Comparison of ENCODE assay signal across 23 cellular contexts in genomic region chr1:2596530-2597333, GRCh38. TPM values are rescaled to one million over a fixed set of nuclear protein-coding genes. Genes with fewer than 3 reads are reported as not detected.
A peak's percentile ranks its signal among the peaks of the same experiment; 100 is the strongest.
DNase-seq lines count a peak whose midpoint lies in the region; ATAC-seq and TF ChIP-seq lines count a peak whose summit lies in the region.
"Had no signal": no experiment of that assay in that cellular context is flagged by ENCODE, and none has a peak within 500 bp of the region (broad histone marks: within the 10 kb centered on the region; RNA-seq: fewer than 3 reads in every experiment).

No MANE protein-coding gene starts in this region.

- no peak overlapping the region for H3K4me3 Mint-ChIP-seq in Caco-2 (ENCODE audit: unreplicated experiment)
- H3K4me3 Mint-ChIP-seq: activated naive CD8-positive, alpha-beta T cell treated with anti-CD3 and anti-CD28 coated beads, Interleukin-2, amount 10 ng/mL, durations not matched to agents 7 days and 5 days; activated T-helper 1 cell treated with anti-CD3 and anti-CD28 coated beads, Interleukin-12 subunit alpha, Interleukin-12 subunit beta, Interleukin-2, Interleukin-4 antibody, amounts not matched to agents 30 ng/mL and 10 ng/mL and 1 ng/mL, durations not matched to agents 14 hours and 24 hours and 36 hours; brain; CD4-positive, alpha-beta memory T cell; dendritic cell treated with granulocyte-macrophage colony-stimulating factor and Interleukin-4, amounts not matched to agents 40 ng/mL and 50 ng/mL, for 4 days had no signal

- DNase-seq in NCI-H82 (lab: John Stamatoyannopoulos, UW) (peak; percentile 48), NCI-H82 treated with DMSO at 0.1 percent for 48 hours (lab: John Stamatoyannopoulos, UW; ENCODE audit: unreplicated experiment) (no peak), DMS153 treated with DMSO at 0.1 percent for 48 hours (lab: John Stamatoyannopoulos, UW; ENCODE audit: unreplicated experiment) (peak; percentile 86), SK-N-DZ (ENCODE audit: low spot score) (peak; percentile 15), sciatic nerve (ENCODE audit: low spot score) (peak; percentile 55), EL (no peak), Caco-2 (no peak)
- DNase-seq: activated naive CD8-positive, alpha-beta T cell treated with anti-CD3 and anti-CD28 coated beads, Interleukin-2, amount 10 ng/mL, durations not matched to agents 7 days and 5 days; CD4-positive, alpha-beta memory T cell; erythroblast; midbrain; NCI-H1048; NCI-H226; retina; SHP77 treated with DMSO at 0.1 percent for 48 hours; stimulated activated naive CD8-positive, alpha-beta T cell treated with anti-CD3 and anti-CD28 coated beads, Interleukin-15, Interleukin-2, amounts not matched to agents 100 U/mL and 50 U/mL, for 24 hours; T-helper 2 cell had no signal

- no peaks in the 10 kb centered on the region for H3K27me3 ChIP-seq in Caco-2 (replicated peaks; ENCODE audit: control insufficient read depth, insufficient read depth, low read length)
- H3K27me3 ChIP-seq: upper lobe of left lung had no signal

- CTCF ChIA-PET in Caco-2 (lab: Charles Lee) = no interaction called here

- H3K4me1 Mint-ChIP-seq in Caco-2 (ENCODE audit: low read depth, unreplicated experiment) = no peaks in the 10 kb centered on the region

- BruUV-seq in Caco-2 (replicated peaks; lab: Mats Ljungman, UMichigan) = no TSS peak

- no peaks in the 10 kb centered on the region for H3K36me3 ChIP-seq in Caco-2 (ENCODE audit: control insufficient read depth, insufficient read depth, low read length)
- H3K36me3 ChIP-seq: neutrophil, upper lobe of left lung had no signal

- POLR2A ChIA-PET in Caco-2 (lab: Charles Lee) = no interaction called here

- H3K4me1 ChIP-seq in Caco-2 = no peaks in the 10 kb centered on the region

- intact Hi-C loops in sciatic nerve (cut with DNase I) = no loop called here
- intact Hi-C loops in Caco-2 (cut with micrococcal nuclease; ENCODE audit: unreplicated experiment) = no loop called here

- H3K27me3 Mint-ChIP-seq in Caco-2 (ENCODE audit: insufficient read depth, unreplicated experiment) = peaks cover 6% of the 10 kb centered on the region
- H3K27me3 Mint-ChIP-seq: activated naive CD8-positive, alpha-beta T cell treated with anti-CD3 and anti-CD28 coated beads, Interleukin-2, amount 10 ng/mL, durations not matched to agents 7 days and 5 days; brain had no signal

- no peaks in the 10 kb centered on the region for H3K9me3 Mint-ChIP-seq in Caco-2 (ENCODE audit: unreplicated experiment)
- H3K9me3 Mint-ChIP-seq: activated naive CD8-positive, alpha-beta T cell treated with anti-CD3 and anti-CD28 coated beads, Interleukin-2, amount 10 ng/mL, durations not matched to agents 7 days and 5 days; activated T-helper 1 cell treated with anti-CD3 and anti-CD28 coated beads, Interleukin-12 subunit alpha, Interleukin-12 subunit beta, Interleukin-2, Interleukin-4 antibody, amounts not matched to agents 30 ng/mL and 10 ng/mL and 1 ng/mL, durations not matched to agents 14 hours and 24 hours and 36 hours; dendritic cell treated with granulocyte-macrophage colony-stimulating factor and Interleukin-4, amounts not matched to agents 40 ng/mL and 50 ng/mL, for 4 days had no signal

- H3K27ac Mint-ChIP-seq in Caco-2 (ENCODE audit: unreplicated experiment) = no peak overlapping the region
- H3K27ac Mint-ChIP-seq: activated T-helper 1 cell treated with anti-CD3 and anti-CD28 coated beads, Interleukin-12 subunit alpha, Interleukin-12 subunit beta, Interleukin-2, Interleukin-4 antibody, amounts not matched to agents 30 ng/mL and 10 ng/mL and 1 ng/mL, durations not matched to agents 14 hours and 24 hours and 36 hours; brain; CD4-positive, alpha-beta memory T cell; dendritic cell treated with granulocyte-macrophage colony-stimulating factor and Interleukin-4, amounts not matched to agents 40 ng/mL and 50 ng/mL, for 4 days had no signal

- ATAC-seq in sciatic nerve (no peak), GM21619 (IDR thresholded peaks at IDR 0.05; ENCODE audit: unreplicated experiment) (no peak)
- ATAC-seq: stimulated activated naive CD8-positive, alpha-beta T cell treated with anti-CD3 and anti-CD28 coated beads, Interleukin-15, Interleukin-2, amounts not matched to agents 100 U/mL and 50 U/mL, for 24 hours had no signal

- no peaks in the 10 kb centered on the region for H3K9me3 ChIP-seq in Caco-2
- H3K9me3 ChIP-seq: neutrophil had no signal

- no peak overlapping the region for H3K4me3 ChIP-seq in Caco-2 (ENCODE audit: low read depth, low read length)
- H3K4me3 ChIP-seq: upper lobe of left lung had no signal

- no peaks in the 10 kb centered on the region for H3K36me3 Mint-ChIP-seq in Caco-2 (ENCODE audit: insufficient read depth, unreplicated experiment)
- H3K36me3 Mint-ChIP-seq: activated naive CD8-positive, alpha-beta T cell treated with anti-CD3 and anti-CD28 coated beads, Interleukin-2, amount 10 ng/mL, durations not matched to agents 7 days and 5 days; brain; CD4-positive, alpha-beta memory T cell had no signal

- no peak for TF ChIP-seq CTCF in Caco-2 (IDR thresholded peaks at IDR 0.05; ENCODE audit: insufficient read depth in 1 of 2, low read depth in 1 of 2, low read length in 1 of 2, severe bottlenecking in 1 of 2, unreplicated experiment in 1 of 2)

RNA-seq across cellular contexts. Expression of gene PRXL2B, which starts 10.2 kb away (rescaled TPM):
- polyA plus RNA-seq in SK-N-DZ (2014; cell fraction: cytosol; rRNA removed) = 18.7 and 24.5 TPM in 2 replicates
- polyA plus RNA-seq in SK-N-DZ (2014; cell fraction: nucleus; rRNA removed) = 22.0 and 36.4 TPM in 2 replicates
- total RNA-seq in sciatic nerve (23.9 TPM), Caco-2 (2022) (16.2 and 16.8 TPM in 2 replicates)

RNA-seq across cellular contexts. Expression of gene MMEL1, which starts 36.1 kb away (rescaled TPM):
- polyA plus RNA-seq in SK-N-DZ (2014; cell fraction: cytosol; rRNA removed) = not detected in 2 replicates
- polyA plus RNA-seq in SK-N-DZ (2014; cell fraction: nucleus; rRNA removed) = not detected in 2 replicates
- 1.7 TPM for total RNA-seq in sciatic nerve
- total RNA-seq in Caco-2 (2022) = not detected in 2 replicates

RNA-seq across cellular contexts. Expression of gene TNFRSF14, which starts 40.6 kb away (rescaled TPM):
- polyA plus RNA-seq in SK-N-DZ (2014; cell fraction: cytosol; rRNA removed) = 0.49 TPM in 1 of 2 replicates, not detected in the other
- 1.2 and 1.4 TPM in 2 replicates for polyA plus RNA-seq in SK-N-DZ (2014; cell fraction: nucleus; rRNA removed)
- total RNA-seq in sciatic nerve (73.3 TPM), Caco-2 (2022) (1.5 and 3.2 TPM in 2 replicates)

Comparison
In these comparisons a context has a peak if more than half of its experiments do, and no peak if none do; other contexts are left out.
1. DNase-seq: peak in NCI-H82 (single experiment), DMS153 treated with DMSO at 0.1 percent for 48 hours (single experiment), SK-N-DZ (single experiment) and sciatic nerve (single experiment); none in NCI-H82 treated with DMSO at 0.1 percent for 48 hours (single experiment), EL (single experiment) and Caco-2 (0 of 2).
2. RNA of gene TNFRSF14, which starts 40.6 kb away (total RNA-seq): 73.3 TPM in sciatic nerve (single experiment); 1.5 to 3.2 TPM in Caco-2; every median in the first group is over 10 times any median in the second.